ENCODE assay signal across 8 cellular contexts in genomic region chr19:42254850-42255765, GRCh38. TPM values are rescaled to one million over a fixed set of nuclear protein-coding genes. Genes with fewer than 3 reads are reported as not detected.
DNase-seq lines count a peak whose midpoint lies in the region; ATAC-seq, FAIRE-seq and TF ChIP-seq lines count a peak whose summit lies in the region.

TSS of gene ERF (minus strand) at chr19:42255128. CDS start at chr19:42254999, 129 bp downstream.

- H3K27ac ChIP-seq in A549 (peak within 1 kb of the TSS; percentile 94 to 96), HepG2 (ENCODE audit: extremely low read length, insufficient read depth, low read length) (peak within 1 kb of the TSS; percentile 100)

- H3K4me1 ChIP-seq in A549 (peaks cover 47% of the 10 kb centered on the region), HepG2 (ENCODE audit: insufficient read depth, low read length) (peaks cover 65% of the 10 kb centered on the region)

- DNase-seq in A549 (ENCODE audit: low read depth in 1 of 2, low spot score in 1 of 2) (peak; percentile 96 to 98), NCI-H526 (lab: John Stamatoyannopoulos, UW) (peak; percentile 69 to 97), HepG2 (ENCODE audit: low spot score) (peak; percentile 74)
- DNase-seq in activated CD4-positive, alpha-beta T cell treated with anti-CD3 and anti-CD28 coated beads, Interleukin-2, amount 50 U/mL, for 24 hours (ENCODE audit: low read depth in 1 of 2, low spot score in 1 of 2): peak; percentile 86 to 95
- DNase-seq in stimulated activated CD4-positive, alpha-beta T cell treated with anti-CD3 and anti-CD28 coated beads, Interleukin-2, amount 100 ng/mL, for 48 hours: peak; percentile 91 to 95

- CTCF ChIA-PET in A549 (lab: Yijun Ruan, JAX) (interaction anchor here (1.0 to 5.4 kb wide), 8 partner anchors 10 to 166 kb away, joined by 3 to 82 read pairs (median 6); partner anchors contain the start of genes GSK3A and POU2F2), HepG2 (lab: Yijun Ruan, JAX; ENCODE audit: low intra/inter-chr PET ratio, low total read pairs) (interaction anchor here (1.0 kb wide), 1 partner anchor 35 kb away, joined by 3 read pairs; no protein-coding TSS in a partner anchor)

- POLR2A ChIA-PET in A549 (lab: Yijun Ruan, JAX): interaction anchor here (0.7 to 2.1 kb wide), 8 partner anchors 9 to 179 kb away, joined by 3 to 17 read pairs (median 3); partner anchors contain the start of genes GSK3A and ZNF574
- POLR2A ChIA-PET in HepG2 (lab: Yijun Ruan, JAX): interaction anchor here (0.6 to 2.5 kb wide), 5 partner anchors 8 to 27 kb away, joined by 3 to 14 read pairs (median 12); partner anchors contain the start of gene GSK3A

- peak within 1 kb of the TSS; percentile 88 for H3K27ac Mint-ChIP-seq in dendritic cell treated with granulocyte-macrophage colony-stimulating factor and Interleukin-4, amounts not matched to agents 40 ng/mL and 50 ng/mL, for 4 days

- peak within 1 kb of the TSS; percentile 100 for H3K9ac ChIP-seq in HepG2 (ENCODE audit: insufficient read depth, low read depth, low read length)

- peaks cover 0 to 15% of the 10 kb centered on the region in 2 experiments; a peak in 3 of 5 replicates for H3K36me3 ChIP-seq in HepG2 (replicated peaks in 1 of 2; ENCODE audit: control insufficient read depth in 1 of 2, insufficient read depth in 2 of 2, low read length in 2 of 2)

- H3K4me2 ChIP-seq in A549: peak within 1 kb of the TSS; percentile 92
- peak within 1 kb of the TSS; percentile 93 for H3K4me2 ChIP-seq in HepG2 (ENCODE audit: low read depth, low read length)

- H3K4me1 Mint-ChIP-seq in dendritic cell treated with granulocyte-macrophage colony-stimulating factor and Interleukin-4, amounts not matched to agents 40 ng/mL and 50 ng/mL, for 4 days (ENCODE audit: low read depth): peaks cover 48% of the 10 kb centered on the region

- peaks cover 20% of the 10 kb centered on the region for H3K27me3 Mint-ChIP-seq in dendritic cell treated with granulocyte-macrophage colony-stimulating factor and Interleukin-4, amounts not matched to agents 40 ng/mL and 50 ng/mL, for 4 days

- peaks cover 31% of the 10 kb centered on the region for H4K20me1 ChIP-seq in HepG2 (ENCODE audit: insufficient read depth, low read length)

- H2AFZ ChIP-seq in HepG2 (ENCODE audit: low read length): peak within 1 kb of the TSS; percentile 15

- H3K36me3 Mint-ChIP-seq in dendritic cell treated with granulocyte-macrophage colony-stimulating factor and Interleukin-4, amounts not matched to agents 40 ng/mL and 50 ng/mL, for 4 days (ENCODE audit: low read depth): peaks cover 26% of the 10 kb centered on the region

- H3K9me3 Mint-ChIP-seq in dendritic cell treated with granulocyte-macrophage colony-stimulating factor and Interleukin-4, amounts not matched to agents 40 ng/mL and 50 ng/mL, for 4 days: no peaks in the 10 kb centered on the region

- peak within 1 kb of the TSS; percentile 88 for H3K4me3 Mint-ChIP-seq in dendritic cell treated with granulocyte-macrophage colony-stimulating factor and Interleukin-4, amounts not matched to agents 40 ng/mL and 50 ng/mL, for 4 days

- no TSS peak for BruUV-seq in HepG2 (replicated peaks; lab: Mats Ljungman, UMichigan)

- TF ChIP-seq RAD21 in A549 (conservative IDR thresholded peaks at IDR 0.05 in 1 of 2, IDR thresholded peaks at IDR 0.05 in 1 of 2): no peak
- peak; percentile 35; the same call in 1 of the 2 replicates for TF ChIP-seq RAD21 in HepG2 (CRISPR knock-in tag; IDR thresholded peaks at IDR 0.05)

- FAIRE-seq in A549 (lab: Jason Lieb, UNC) (no peak), HepG2 (lab: Jason Lieb, UNC) (no peak)

- H3K27me3 ChIP-seq in HepG2 (ENCODE audit: control insufficient read depth in 1 of 2, insufficient read depth in 2 of 2, low read length in 2 of 2): no peaks in the 10 kb centered on the region; a peak in 1 of 5 replicates

- intact Hi-C loops in dendritic cell treated with granulocyte-macrophage colony-stimulating factor and Interleukin-4, amounts not matched to agents 40 ng/mL and 50 ng/mL, for 4 days (cut with micrococcal nuclease): loop anchor here (1.0 kb wide), 1 partner anchor 28 kb away; no protein-coding TSS in a partner anchor
- intact Hi-C loops in HepG2 (cut with micrococcal nuclease; ENCODE audit: unreplicated experiment): no loop called here

- under 1% methylated on average over 14 of the region's 75 CpGs for WGBS in A549 (ENCODE audit: missing lambda C conversion rate)
- WGBS in HepG2 (ENCODE audit: low lambda C conversion rate): 0% methylated on average over 21 of the region's 75 CpGs

- in situ Hi-C loops in HepG2 (cut with HindIII; ENCODE audit: extremely low pct_ligation_motif_present, low pct_unique_long_range_greater_than_20kb): loop anchor here (5.0 kb wide), 1 partner anchor 32 kb away; no protein-coding TSS in a partner anchor

- H3K9me3 ChIP-seq in A549 (no peaks in the 10 kb centered on the region), HepG2 (ENCODE audit: low read length) (no peaks in the 10 kb centered on the region)

- ATAC-seq in A549 (peak; percentile 48 to 72), GM18867 (IDR thresholded peaks at IDR 0.05; ENCODE audit: unreplicated experiment) (peak; percentile 60), HG03342 (IDR thresholded peaks at IDR 0.05; ENCODE audit: unreplicated experiment) (peak; percentile 55), HepG2 (peak; percentile 61)

- peak; percentile 96 for TF ChIP-seq POLR2A in A549 (IDR thresholded peaks at IDR 0.05; ENCODE audit: low read length)
- TF ChIP-seq POLR2A in HepG2 (IDR thresholded peaks at IDR 0.05; ENCODE audit: insufficient read depth in 1 of 2, low read depth in 2 of 2, low read length in 2 of 2): peak; percentile 70 to 92

- no peak for TF ChIP-seq CTCF in A549 (IDR thresholded peaks at IDR 0.05)
- no peak for TF ChIP-seq CTCF in HepG2 (CRISPR knock-in tag; IDR thresholded peaks at IDR 0.05)

- H3K4me3 ChIP-seq in A549: peak within 1 kb of the TSS; percentile 94
- peak within 1 kb of the TSS; percentile 95 to 99 (median 99) for H3K4me3 ChIP-seq in HepG2 (replicated peaks in 1 of 3; ENCODE audit: insufficient read depth in 1 of 3, low read depth in 2 of 3, low read length in 3 of 3)

- TF ChIP-seq EP300 in A549 (IDR thresholded peaks at IDR 0.05): no peak; a peak in 1 of 5 replicates
- no peak for TF ChIP-seq EP300 in HepG2 (IDR thresholded peaks at IDR 0.05; ENCODE audit: low read depth in 2 of 2, low read length in 2 of 2)
- no peak for TF ChIP-seq EP300 in HepG2 (CRISPR knock-in tag; IDR thresholded peaks at IDR 0.05; ENCODE audit: borderline replicate concordance)

- peaks cover 38% of the 10 kb centered on the region for H3K79me2 ChIP-seq in HepG2 (ENCODE audit: insufficient read depth, low read length)

TF ChIP-seq in A549, 52 proteins besides CTCF, POLR2A, EP300 and RAD21 (continues in another document):
- TF ChIP-seq HOXB5 (CRISPR knock-in tag; IDR thresholded peaks at IDR 0.05) (no peak), EHF (CRISPR knock-in tag; IDR thresholded peaks at IDR 0.05) (no peak), SREBF2 (IDR thresholded peaks at IDR 0.05) (no peak), CHD4 (IDR thresholded peaks at IDR 0.05; ENCODE audit: borderline replicate concordance) (no peak)

TF ChIP-seq in HepG2, 621 proteins besides CTCF, POLR2A, EP300 and RAD21 (continues in another document):
- no peak for TF ChIP-seq NFE2L1 (CRISPR knock-in tag; IDR thresholded peaks at IDR 0.05; ENCODE audit: borderline replicate concordance)
- TF ChIP-seq ZEB1 (IDR thresholded peaks at IDR 0.05; ENCODE audit: insufficient replicate concordance, low read depth): no peak
- TF ChIP-seq NR2F2 (IDR thresholded peaks at IDR 0.05; ENCODE audit: borderline replicate concordance, low read depth): no peak
- TF ChIP-seq HNRNPK (IDR thresholded peaks at IDR 0.05; ENCODE audit: low read depth, low read length, poor library complexity, severe bottlenecking): peak; percentile 81
- TF ChIP-seq FOXA1 (IDR thresholded peaks at IDR 0.05): no peak
- TF ChIP-seq FOXA1 (CRISPR knock-in tag; IDR thresholded peaks at IDR 0.05): no peak
- TF ChIP-seq ETV5 (CRISPR knock-in tag; IDR thresholded peaks at IDR 0.05; ENCODE audit: borderline replicate concordance): no peak; the same call in 1 of the 2 replicates
- TF ChIP-seq XBP1 (CRISPR knock-in tag; IDR thresholded peaks at IDR 0.05): no peak
- TF ChIP-seq POLR2G (IDR thresholded peaks at IDR 0.05; ENCODE audit: low read depth, low read length): peak; percentile 87
- no peak for TF ChIP-seq MZF1 (CRISPR knock-in tag; IDR thresholded peaks at IDR 0.05; ENCODE audit: borderline replicate concordance)
- no peak; the same call in 1 of the 2 replicates for TF ChIP-seq FOSL2 (CRISPR knock-in tag; IDR thresholded peaks at IDR 0.05)

RNA-seq across cellular contexts. Expression of gene ERF, which starts in this region (rescaled TPM):
- polyA plus RNA-seq in A549 (2011; rRNA removed) (71.9 and 103 TPM in 2 replicates), A549 (2017; fragmentation: RNase III; extraction: RNeasy Plus Mini Kit Qiagen cat#74134 plus additional on column Dnase treatment) (107 to 123 TPM (median 120 TPM) in 3 replicates), HepG2 (2011; rRNA removed) (62.5 and 69.9 TPM in 2 replicates)
- 115 and 150 TPM in 2 replicates for polyA plus RNA-seq in A549 (2012; cell fraction: cytosol; rRNA removed)
- 307 and 352 TPM in 2 replicates for polyA plus RNA-seq in A549 (2012; cell fraction: nucleus; rRNA removed)
- 113 and 120 TPM in 2 replicates for polyA minus RNA-seq in A549 (2011; rRNA and poly(A)+ RNA removed)
- 43.2 and 67.1 TPM in 2 replicates for total RNA-seq in HepG2 (2016; rRNA removed; fragmentation: Illumina TruSeq; extraction: Trizol)
- 54.9 and 66.8 TPM in 2 replicates for total RNA-seq in HepG2 (2016; cell fraction: cytosol; rRNA removed; fragmentation: Illumina TruSeq; extraction: Trizol; ENCODE audit: low read depth)
- total RNA-seq in HepG2 (2016; cell fraction: insoluble cytoplasmic fraction; rRNA removed; fragmentation: Illumina TruSeq; extraction: Trizol): 35.3 and 68.2 TPM in 2 replicates
- 104 and 115 TPM in 2 replicates for total RNA-seq in HepG2 (2016; cell fraction: membrane; rRNA removed; fragmentation: Illumina TruSeq; extraction: Trizol)
- total RNA-seq in HepG2 (2016; cell fraction: nucleus; rRNA removed; fragmentation: Illumina TruSeq; extraction: Trizol): 31.2 and 38.3 TPM in 2 replicates
- polyA plus RNA-seq in HepG2 (2011; cell fraction: cytosol; rRNA removed): 36.9 and 45.9 TPM in 2 replicates
- polyA plus RNA-seq in HepG2 (2011; cell fraction: nucleus; rRNA removed): 109 and 170 TPM in 2 replicates
- polyA plus RNA-seq in HepG2 (2012): 38.4 and 44.3 TPM in 2 replicates
- polyA plus RNA-seq in HepG2 (2016; cell fraction: cytosol; fragmentation: Illumina TruSeq; extraction: Trizol; ENCODE audit: low read depth): 30.4 TPM in 2 replicates
- polyA plus RNA-seq in HepG2 (2016; cell fraction: insoluble cytoplasmic fraction; fragmentation: Illumina TruSeq; extraction: Trizol; ENCODE audit: low read depth): 56.4 and 79.4 TPM in 2 replicates
- 55.2 and 69.1 TPM in 2 replicates for polyA plus RNA-seq in HepG2 (2016; cell fraction: membrane; fragmentation: Illumina TruSeq; extraction: Trizol; ENCODE audit: low read depth)
- polyA plus RNA-seq in HepG2 (2016; cell fraction: nucleus; fragmentation: Illumina TruSeq; extraction: Trizol; ENCODE audit: insufficient read depth, low read depth): 77.4 and 89.7 TPM in 2 replicates
- polyA minus RNA-seq in HepG2 (2011; rRNA and poly(A)+ RNA removed; ENCODE audit: low replicate concordance): 39.2 and 85.5 TPM in 2 replicates
- polyA minus RNA-seq in HepG2 (2011; cell fraction: cytosol; rRNA and poly(A)+ RNA removed): 38.3 and 50.2 TPM in 2 replicates
- polyA minus RNA-seq in HepG2 (2011; cell fraction: nucleus; rRNA and poly(A)+ RNA removed): 40.9 and 56.5 TPM in 2 replicates

Comparison
In these comparisons a context has a peak if more than half of its experiments do, and no peak if none do; other contexts are left out.
1. Peak in every context shown above with its lines: DNase-seq, ATAC-seq, H3K4me3 ChIP-seq and H3K27ac ChIP-seq.